Comparison of ENCODE assay signal across 32 cellular contexts in the genomic region with DNA sequence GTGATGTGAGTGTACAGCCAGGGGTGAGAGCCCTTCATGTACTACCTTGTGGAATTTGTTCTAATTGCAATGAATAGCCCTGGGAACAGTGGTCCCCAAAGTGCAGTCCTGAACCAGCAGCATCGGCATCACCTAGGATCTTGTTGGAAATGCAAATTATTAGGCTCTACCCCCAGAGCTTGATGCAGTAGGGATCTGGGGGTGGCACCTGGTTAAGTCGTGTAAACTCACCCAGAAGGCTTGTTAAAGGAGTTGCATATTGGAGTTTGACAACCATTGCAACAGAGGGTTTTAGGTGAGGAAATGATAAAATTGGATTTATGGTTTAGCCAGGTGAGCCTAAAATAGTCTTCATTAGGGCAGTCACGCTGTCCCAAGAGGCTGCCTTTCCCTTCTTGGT.
"Had no signal": no experiment of that assay in that cellular context is flagged by ENCODE, and none has a peak within 500 bp of the region (broad histone marks: within the 10 kb centered on the region; RNA-seq: fewer than 3 reads in every experiment).

No MANE protein-coding gene starts in this region.

- H3K36me3 ChIP-seq: brain microvascular endothelial cell, Peyer's patch had no signal

- H3K9me3 ChIP-seq: Peyer's patch had no signal

- H3K4me3 ChIP-seq: Peyer's patch had no signal

- H3K4me1 ChIP-seq: Peyer's patch had no signal

- H3K27me3 ChIP-seq: brain microvascular endothelial cell, Peyer's patch had no signal

- H3K27ac ChIP-seq: brain microvascular endothelial cell, KMS-11, Peyer's patch had no signal

- DNase-seq: activated CD4-positive, alpha-beta memory T cell treated with anti-CD3 and anti-CD28 coated beads for 36 hours; activated CD4-positive, alpha-beta T cell treated with anti-CD3 and anti-CD28 coated beads for 4 hours; activated CD4-positive, alpha-beta T cell treated with anti-CD3 and anti-CD28 coated beads, Interleukin-2, amount 50 U/mL, for 1 hour; activated CD4-positive, CD25-positive, alpha-beta regulatory T cell treated with anti-CD3 and anti-CD28 coated beads, Interleukin-2, amount 50 U/mL, for 72 hours; activated CD8-positive, alpha-beta memory T cell treated with anti-CD3 and anti-CD28 coated beads, Interleukin-2, amount 50 U/mL, for 4 hours; activated effector memory CD4-positive, alpha-beta T cell treated with anti-CD3 and anti-CD28 coated beads, Interleukin-2, amount 50 U/mL, for 16 hours; activated naive CD4-positive, alpha-beta T cell; activated naive CD4-positive, alpha-beta T cell treated with anti-CD3 and anti-CD28 coated beads, Interleukin-2, amount 50 U/mL, for 16 hours; activated naive CD8-positive, alpha-beta T cell treated with anti-CD3 and anti-CD28 coated beads for 36 hours; activated T-cell treated with anti-CD3 and anti-CD28 coated beads, Interleukin-2, amount 50 U/mL, for 48 hours; amniotic stem cell; brain microvascular endothelial cell; cerebellar nuclear complex; MM.1S; MV-4-11; NCI-H1092; NCI-H1436 treated with DMSO at 0.1 percent for 48 hours; NCI-H1694 treated with DMSO at 0.1 percent for 48 hours; NCI-H2029; NCI-H2107; NCI-H2171; NCI-H510A; NCI-H526; NCI-H748 treated with DMSO at 0.1 percent for 48 hours; NK-92 treated with Interleukin-12 subunit alpha and Interleukin-12 subunit beta, amount 100 ng/mL, for 24 hours; PC-3; Peyer's patch; RPMI8226; SW 1271; T1000 had no signal

- ATAC-seq: PC-3, WTC11 had no signal
